Comparison of ENCODE assay signal across 2 cellular contexts in genomic region chr3:171797265-171797679, GRCh38.
A peak's percentile ranks its signal among the peaks of the same experiment; 100 is the strongest.
TF ChIP-seq lines count a peak whose summit lies in the region.

No MANE protein-coding gene starts in this region.

TF ChIP-seq in HepG2, 621 proteins besides CTCF, POLR2A, EP300 and RAD21:
- TF ChIP-seq MAFK (conservative IDR thresholded peaks at IDR 0.05 in 1 of 2, IDR thresholded peaks at IDR 0.05 in 1 of 2; ENCODE audit: low read length in 2 of 2): peak; percentile 86 to 87
- TF ChIP-seq NR1H2 (CRISPR knock-in tag; IDR thresholded peaks at IDR 0.05; ENCODE audit: borderline replicate concordance, low read depth): no peak
- peak; percentile 85 for TF ChIP-seq MAFF (IDR thresholded peaks at IDR 0.05; ENCODE audit: low read depth, low read length)

TF ChIP-seq in WTC11, 78 proteins besides CTCF, POLR2A, EP300 and RAD21:
- TF ChIP-seq TEAD1 (CRISPR knock-in tag; IDR thresholded peaks at IDR 0.05) (no peak), ZNF219 (CRISPR knock-in tag; IDR thresholded peaks at IDR 0.05; ENCODE audit: borderline replicate concordance) (no peak), HMGXB4 (CRISPR knock-in tag; IDR thresholded peaks at IDR 0.05) (no peak)
